25 cellular contexts compared by ENCODE assay signal in genomic region chr7:135077642-135078041, GRCh38.
"Had no signal": no experiment of that assay in that cellular context is flagged by ENCODE, and none has a peak within 500 bp of the region (broad histone marks: within the 10 kb centered on the region; RNA-seq: fewer than 3 reads in every experiment).

No MANE protein-coding gene starts in this region.

- H3K36me3 ChIP-seq: ascending aorta had no signal

- H3K27ac ChIP-seq: ascending aorta, body of pancreas, SK-N-MC, VCaP had no signal

- H3K4me1 Mint-ChIP-seq: activated CD4-positive, alpha-beta memory T cell treated with anti-CD3 and anti-CD28 coated beads, Interleukin-2, amount 10 ng/mL, durations not matched to agents 7 days and 5 days; activated CD4-positive, alpha-beta T cell treated with anti-CD3 and anti-CD28 coated beads for 36 hours; activated naive CD4-positive, alpha-beta T cell treated with anti-CD3 and anti-CD28 coated beads, Interleukin-2, amount 50 U/mL, for 24 hours; activated naive CD8-positive, alpha-beta T cell treated with anti-CD3 and anti-CD28 coated beads, Interleukin-2, amount 50 U/mL, for 24 hours had no signal

- H3K27me3 ChIP-seq: ascending aorta, body of pancreas had no signal

- H3K27me3 Mint-ChIP-seq: activated CD4-positive, alpha-beta memory T cell treated with anti-CD3 and anti-CD28 coated beads, Interleukin-2, amount 10 ng/mL, durations not matched to agents 7 days and 5 days; activated CD4-positive, alpha-beta T cell treated with anti-CD3 and anti-CD28 coated beads for 36 hours; activated naive CD4-positive, alpha-beta T cell treated with anti-CD3 and anti-CD28 coated beads, Interleukin-2, amount 50 U/mL, for 24 hours; activated naive CD8-positive, alpha-beta T cell treated with anti-CD3 and anti-CD28 coated beads, Interleukin-2, amount 50 U/mL, for 24 hours had no signal

- H3K4me3 ChIP-seq: ascending aorta, body of pancreas, SK-N-MC had no signal

- H3K4me3 Mint-ChIP-seq: activated CD4-positive, alpha-beta memory T cell treated with anti-CD3 and anti-CD28 coated beads, Interleukin-2, amount 10 ng/mL, durations not matched to agents 7 days and 5 days; activated CD4-positive, alpha-beta T cell treated with anti-CD3 and anti-CD28 coated beads for 36 hours; activated naive CD4-positive, alpha-beta T cell treated with anti-CD3 and anti-CD28 coated beads, Interleukin-2, amount 50 U/mL, for 24 hours; activated naive CD8-positive, alpha-beta T cell treated with anti-CD3 and anti-CD28 coated beads, Interleukin-2, amount 50 U/mL, for 24 hours; activated T-cell treated with anti-CD3 and anti-CD28 coated beads, Interleukin-2, amount 50 U/mL, for 72 hours had no signal

- DNase-seq: activated CD4-positive, alpha-beta memory T cell treated with anti-CD3 and anti-CD28 coated beads, Interleukin-2, amount 10 ng/mL, durations not matched to agents 7 days and 5 days; activated CD4-positive, alpha-beta T cell treated with anti-CD3 and anti-CD28 coated beads for 36 hours; activated CD4-positive, alpha-beta T cell treated with anti-CD3 and anti-CD28 coated beads, Interleukin-2, amount 50 U/mL, for 1 hour; activated naive CD8-positive, alpha-beta T cell treated with anti-CD3 and anti-CD28 coated beads, Interleukin-2, amount 50 U/mL, for 24 hours; activated T-cell treated with anti-CD3 and anti-CD28 coated beads, Interleukin-2, amount 50 U/mL, for 72 hours; amniotic stem cell; body of pancreas; central memory CD4-positive, alpha-beta T cell; Kasumi-1; KBM-7; NCI-H1105 treated with DMSO at 0.1 percent for 48 hours; NCI-H146; NCI-H187 treated with DMSO at 0.1 percent for 48 hours; NCI-H2081 treated with DMSO at 0.1 percent for 48 hours; NCI-H226; NCI-H526 treated with DMSO at 0.1 percent for 48 hours; OCI-M1; RPMI8226; T-helper 1 cell had no signal

- FAIRE-seq: bronchial epithelial cell had no signal

- ATAC-seq: activated CD4-positive, alpha-beta T cell treated with anti-CD3 and anti-CD28 coated beads for 36 hours; activated naive CD8-positive, alpha-beta T cell treated with anti-CD3 and anti-CD28 coated beads, Interleukin-2, amount 50 U/mL, for 24 hours; activated T-cell treated with anti-CD3 and anti-CD28 coated beads, Interleukin-2, amount 50 U/mL, for 72 hours; body of pancreas; Right ventricle myocardium inferior had no signal

- H3K4me1 ChIP-seq: ascending aorta, body of pancreas had no signal

- H3K9me3 ChIP-seq: ascending aorta, body of pancreas had no signal

- H3K36me3 Mint-ChIP-seq: activated naive CD4-positive, alpha-beta T cell treated with anti-CD3 and anti-CD28 coated beads, Interleukin-2, amount 50 U/mL, for 24 hours had no signal

- H3K9me3 Mint-ChIP-seq: activated CD4-positive, alpha-beta memory T cell treated with anti-CD3 and anti-CD28 coated beads, Interleukin-2, amount 10 ng/mL, durations not matched to agents 7 days and 5 days; activated naive CD4-positive, alpha-beta T cell treated with anti-CD3 and anti-CD28 coated beads, Interleukin-2, amount 50 U/mL, for 24 hours; activated naive CD8-positive, alpha-beta T cell treated with anti-CD3 and anti-CD28 coated beads, Interleukin-2, amount 50 U/mL, for 24 hours; activated T-cell treated with anti-CD3 and anti-CD28 coated beads, Interleukin-2, amount 50 U/mL, for 72 hours had no signal

- H3K27ac Mint-ChIP-seq: activated CD4-positive, alpha-beta memory T cell treated with anti-CD3 and anti-CD28 coated beads, Interleukin-2, amount 10 ng/mL, durations not matched to agents 7 days and 5 days; activated CD4-positive, alpha-beta T cell treated with anti-CD3 and anti-CD28 coated beads for 36 hours; activated naive CD4-positive, alpha-beta T cell treated with anti-CD3 and anti-CD28 coated beads, Interleukin-2, amount 50 U/mL, for 24 hours; activated naive CD8-positive, alpha-beta T cell treated with anti-CD3 and anti-CD28 coated beads, Interleukin-2, amount 50 U/mL, for 24 hours; activated T-cell treated with anti-CD3 and anti-CD28 coated beads, Interleukin-2, amount 50 U/mL, for 72 hours had no signal
